1 cellular context compared by ENCODE assay signal in the genomic region with DNA sequence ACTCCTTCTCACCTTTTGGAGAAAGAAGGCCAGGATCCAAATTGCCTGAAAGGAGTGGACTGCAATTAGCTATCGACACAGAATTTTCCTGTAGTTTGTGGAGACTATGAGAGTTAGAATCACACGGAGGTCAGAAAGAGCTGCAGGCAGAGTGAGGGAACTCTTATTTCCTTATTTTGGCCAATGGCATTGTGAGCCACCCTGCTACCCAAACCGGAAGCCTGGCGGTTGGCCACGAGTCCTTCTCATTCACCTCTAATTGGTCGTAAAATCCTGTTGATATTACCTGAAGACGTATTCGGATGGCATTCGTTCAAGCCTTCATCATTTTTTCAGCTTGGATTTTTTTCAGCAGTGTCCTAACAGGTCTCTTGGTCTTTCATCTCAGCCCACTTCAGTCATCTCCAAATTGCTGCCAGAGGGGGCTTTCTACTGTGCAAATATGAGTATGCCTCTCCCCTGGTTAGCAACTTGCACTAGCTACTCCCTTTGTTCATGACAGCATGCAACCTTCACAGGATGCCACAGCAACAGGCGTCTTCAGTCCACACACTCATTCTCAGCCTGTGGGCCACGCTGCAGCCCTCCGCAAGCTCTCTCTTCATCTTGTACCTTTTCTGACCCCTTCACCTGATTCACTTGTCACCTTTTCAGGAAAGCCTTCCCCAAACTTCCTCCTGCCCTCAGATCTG.
TF ChIP-seq lines count a peak whose summit lies in the region.

No MANE protein-coding gene starts in this region.

TF ChIP-seq in H1, 55 proteins besides CTCF, POLR2A, EP300 and RAD21 (continued from another document):
- TF ChIP-seq CHD7 (IDR thresholded peaks at IDR 0.05; ENCODE audit: insufficient replicate concordance, low read length) (no peak), TEAD4 (IDR thresholded peaks at IDR 0.05; ENCODE audit: low read depth, low read length) (no peak), BRCA1 (IDR thresholded peaks at IDR 0.05; ENCODE audit: low read depth, low read length) (no peak), RBBP5 (IDR thresholded peaks at IDR 0.05; ENCODE audit: borderline replicate concordance, low read depth, low read length) (no peak), NANOG (IDR thresholded peaks at IDR 0.05; ENCODE audit: insufficient read depth, low read depth, low read length, poor library complexity, severe bottlenecking) (no peak), EZH2 (IDR thresholded peaks at IDR 0.05; ENCODE audit: low read depth, low read length, severe bottlenecking) (no peak), SP2 (IDR thresholded peaks at IDR 0.05; ENCODE audit: low read length) (no peak), TCF12 (IDR thresholded peaks at IDR 0.05; ENCODE audit: low read depth, low read length) (no peak), PHF8 (conservative IDR thresholded peaks at IDR 0.05; ENCODE audit: low read depth, low read length) (no peak), ASH2L (IDR thresholded peaks at IDR 0.05; ENCODE audit: low read length) (no peak), JUND (IDR thresholded peaks at IDR 0.05; ENCODE audit: low read length) (no peak), SAP30 (IDR thresholded peaks at IDR 0.05; ENCODE audit: insufficient read depth, insufficient replicate concordance, low read length) (no peak), BCL11A (IDR thresholded peaks at IDR 0.05; ENCODE audit: low read depth in 2 of 2, low read length in 2 of 2) (no peak), NRF1 (IDR thresholded peaks at IDR 0.05; ENCODE audit: low read depth, low read length) (no peak), HDAC2 (IDR thresholded peaks at IDR 0.05; ENCODE audit: borderline replicate concordance in 1 of 2, low read depth in 2 of 2, low read length in 2 of 2) (no peak)
